Comparison of ENCODE assay signal across 16 cellular contexts in the genomic region with DNA sequence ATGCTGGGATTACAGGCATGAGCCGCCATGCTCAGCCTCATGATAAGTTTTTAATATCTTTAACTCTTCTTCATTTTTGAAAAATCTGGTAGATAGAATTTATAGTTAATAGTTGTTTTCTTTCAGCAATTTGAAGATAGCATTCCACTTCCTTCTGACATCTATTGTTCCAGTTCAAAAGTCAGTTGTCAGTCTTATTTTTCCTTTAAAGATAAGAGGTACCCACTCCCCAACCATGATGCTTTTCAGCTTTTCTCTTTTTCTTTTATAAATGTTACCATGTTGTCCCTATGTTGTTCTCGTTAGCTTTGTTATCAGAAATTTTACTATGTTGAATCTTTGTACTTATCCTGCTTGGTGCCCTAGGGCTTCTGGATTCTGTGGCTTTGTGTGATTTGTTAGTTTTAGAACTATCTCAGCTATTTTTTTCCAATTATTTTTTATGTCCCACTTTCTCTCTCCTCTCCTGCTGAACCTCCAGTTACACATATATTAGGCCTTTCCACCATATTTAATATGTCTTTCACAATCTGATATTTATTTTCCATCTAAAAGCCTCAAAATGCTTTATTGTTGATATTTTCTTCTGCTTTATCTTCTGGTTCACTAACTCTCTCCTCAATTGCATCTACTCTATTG.
A peak's percentile ranks its signal among the peaks of the same experiment; 100 is the strongest.
DNase-seq lines count a peak whose midpoint lies in the region; ATAC-seq and TF ChIP-seq lines count a peak whose summit lies in the region.
"Had no signal": no experiment of that assay in that cellular context is flagged by ENCODE, and none has a peak within 500 bp of the region (broad histone marks: within the 10 kb centered on the region; RNA-seq: fewer than 3 reads in every experiment).

No MANE protein-coding gene starts in this region.

- WGBS in SK-N-SH (ENCODE audit: low lambda C conversion rate) = 59% methylated on average over 2 of the region's 2 CpGs

- peaks cover 3% of the 10 kb centered on the region for H3K36me3 Mint-ChIP-seq in effector memory CD8-positive, alpha-beta T cell (ENCODE audit: insufficient read depth)

- H3K4me3 ChIP-seq in SK-N-SH (ENCODE audit: low read depth in 2 of 2, low read length in 1 of 2) (no peak overlapping the region), astrocyte of the spinal cord (ENCODE audit: low read depth, low read length) (no peak overlapping the region)
- H3K4me3 ChIP-seq: cardiac muscle cell, lower lobe of right lung, skin epidermis, stomach had no signal

- TF ChIP-seq EP300 in SK-N-SH (IDR thresholded peaks at IDR 0.05; ENCODE audit: borderline replicate concordance in 1 of 2, low read depth in 1 of 2, low read length in 1 of 2) = no peak

- in situ Hi-C loops in astrocyte of the spinal cord (cut with HindIII; ENCODE audit: low sequenced_read_pairs) = no loop called here

- H2AFZ ChIP-seq in SK-N-SH (ENCODE audit: low read depth) = no peak overlapping the region

- ATAC-seq in SK-N-SH treated with all-trans-retinoic acid at 6 μM for 48 hours = no peak
- ATAC-seq in effector memory CD8-positive, alpha-beta T cell (replicated peaks) = no peak
- ATAC-seq in GM21423 (IDR thresholded peaks at IDR 0.05; ENCODE audit: unreplicated experiment) = no peak
- ATAC-seq: lower lobe of right lung had no signal

- no peaks in the 10 kb centered on the region for H3K4me1 ChIP-seq in SK-N-SH (ENCODE audit: control insufficient read depth in 1 of 2, insufficient read depth in 2 of 2, low read depth in 1 of 2, low read length in 1 of 2)

- H3K4me3 Mint-ChIP-seq in effector memory CD8-positive, alpha-beta T cell = no peak overlapping the region
- H3K4me3 Mint-ChIP-seq: activated CD4-positive, alpha-beta memory T cell treated with anti-CD3 and anti-CD28 coated beads, Interleukin-2, amount 10 ng/mL, durations not matched to agents 7 days and 5 days; B cell had no signal

- H3K27me3 Mint-ChIP-seq in effector memory CD8-positive, alpha-beta T cell = no peaks in the 10 kb centered on the region
- H3K27me3 Mint-ChIP-seq: activated CD4-positive, alpha-beta memory T cell treated with anti-CD3 and anti-CD28 coated beads, Interleukin-2, amount 10 ng/mL, durations not matched to agents 7 days and 5 days; B cell had no signal

- H3K36me3 ChIP-seq in SK-N-SH (replicated peaks in 1 of 2; ENCODE audit: control insufficient read depth in 1 of 2, insufficient read depth in 2 of 2, low read length in 1 of 2) = no peaks in the 10 kb centered on the region
- H3K36me3 ChIP-seq: cardiac muscle cell, lower lobe of right lung had no signal

- no peak overlapping the region for H3K9ac ChIP-seq in SK-N-SH

- peaks cover 5% of the 10 kb centered on the region for H3F3A ChIP-seq in SK-N-SH (replicated peaks; ENCODE audit: insufficient read depth)

- no peaks in the 10 kb centered on the region for H4K20me1 ChIP-seq in SK-N-SH (ENCODE audit: insufficient read depth)

- no peak overlapping the region for H3K4me2 ChIP-seq in SK-N-SH

- CTCF ChIA-PET in SK-N-SH (lab: Yijun Ruan, JAX) = interaction anchor here (1.3 kb wide), 1 partner anchor 16 kb away, joined by 4 read pairs; no protein-coding TSS in a partner anchor

- peaks cover 29% of the 10 kb centered on the region for H3K9me3 ChIP-seq in SK-N-SH

- no peak for DNase-seq in SK-N-SH
- peak; percentile 31 for DNase-seq in LHCN-M2 (ENCODE audit: low read depth)
- DNase-seq in astrocyte of the spinal cord (ENCODE audit: low read depth, low spot score) = peak; percentile 51
- DNase-seq in left kidney (ENCODE audit: low read depth, low spot score) = peak; percentile 16
- no peak for DNase-seq in effector memory CD8-positive, alpha-beta T cell
- DNase-seq in EL = no peak
- DNase-seq: activated CD4-positive, alpha-beta memory T cell treated with anti-CD3 and anti-CD28 coated beads, Interleukin-2, amount 10 ng/mL, durations not matched to agents 7 days and 5 days; activated gamma-delta T cell; lower lobe of right lung; NCI-H524; stomach had no signal

- POLR2A ChIA-PET in SK-N-SH (lab: Yijun Ruan, JAX) = no interaction called here

- H3K27ac ChIP-seq in SK-N-SH (ENCODE audit: low read depth in 2 of 2, low read length in 1 of 2) = no peak overlapping the region
- H3K27ac ChIP-seq: lower lobe of right lung, skin epidermis, stomach had no signal

- H3K27ac Mint-ChIP-seq in effector memory CD8-positive, alpha-beta T cell = no peak overlapping the region
- H3K27ac Mint-ChIP-seq: activated CD4-positive, alpha-beta memory T cell treated with anti-CD3 and anti-CD28 coated beads, Interleukin-2, amount 10 ng/mL, durations not matched to agents 7 days and 5 days; B cell had no signal

- no peak for TF ChIP-seq RAD21 in SK-N-SH (IDR thresholded peaks at IDR 0.05; ENCODE audit: low read length)

- H3K9me3 Mint-ChIP-seq in effector memory CD8-positive, alpha-beta T cell = peaks cover 6 to 10% of the 10 kb centered on the region in 2 donors

- H3K79me2 ChIP-seq in SK-N-SH (ENCODE audit: insufficient read depth) = no peaks in the 10 kb centered on the region

- no peaks in the 10 kb centered on the region for H3K9me2 ChIP-seq in SK-N-SH

- peaks cover 11 to 23% of the 10 kb centered on the region in 2 donors for H3K4me1 Mint-ChIP-seq in effector memory CD8-positive, alpha-beta T cell (ENCODE audit: low read depth in 2 of 2)

- TF ChIP-seq CTCF in SK-N-SH (IDR thresholded peaks at IDR 0.05) (no peak), astrocyte of the spinal cord (IDR thresholded peaks at IDR 0.05; ENCODE audit: low read depth, low read length) (no peak)

- no peaks in the 10 kb centered on the region for H3K27me3 ChIP-seq in SK-N-SH (ENCODE audit: insufficient read depth)
- H3K27me3 ChIP-seq: cardiac muscle cell, stomach had no signal

TF ChIP-seq in SK-N-SH treated with all-trans-retinoic acid at 6 μM for 48 hours, 23 proteins besides CTCF, POLR2A, EP300 and RAD21:
- TF ChIP-seq PPARA (CRISPR knock-in tag; IDR thresholded peaks at IDR 0.05; ENCODE audit: borderline replicate concordance) (no peak), ZNF8 (CRISPR knock-in tag; IDR thresholded peaks at IDR 0.05) (no peak), ZFP3 (CRISPR knock-in tag; IDR thresholded peaks at IDR 0.05) (no peak), ZFP30 (CRISPR knock-in tag; IDR thresholded peaks at IDR 0.05) (peak; percentile 89), TOX (CRISPR knock-in tag; IDR thresholded peaks at IDR 0.05; ENCODE audit: borderline replicate concordance) (no peak)
- TF ChIP-seq, protein P1, sequence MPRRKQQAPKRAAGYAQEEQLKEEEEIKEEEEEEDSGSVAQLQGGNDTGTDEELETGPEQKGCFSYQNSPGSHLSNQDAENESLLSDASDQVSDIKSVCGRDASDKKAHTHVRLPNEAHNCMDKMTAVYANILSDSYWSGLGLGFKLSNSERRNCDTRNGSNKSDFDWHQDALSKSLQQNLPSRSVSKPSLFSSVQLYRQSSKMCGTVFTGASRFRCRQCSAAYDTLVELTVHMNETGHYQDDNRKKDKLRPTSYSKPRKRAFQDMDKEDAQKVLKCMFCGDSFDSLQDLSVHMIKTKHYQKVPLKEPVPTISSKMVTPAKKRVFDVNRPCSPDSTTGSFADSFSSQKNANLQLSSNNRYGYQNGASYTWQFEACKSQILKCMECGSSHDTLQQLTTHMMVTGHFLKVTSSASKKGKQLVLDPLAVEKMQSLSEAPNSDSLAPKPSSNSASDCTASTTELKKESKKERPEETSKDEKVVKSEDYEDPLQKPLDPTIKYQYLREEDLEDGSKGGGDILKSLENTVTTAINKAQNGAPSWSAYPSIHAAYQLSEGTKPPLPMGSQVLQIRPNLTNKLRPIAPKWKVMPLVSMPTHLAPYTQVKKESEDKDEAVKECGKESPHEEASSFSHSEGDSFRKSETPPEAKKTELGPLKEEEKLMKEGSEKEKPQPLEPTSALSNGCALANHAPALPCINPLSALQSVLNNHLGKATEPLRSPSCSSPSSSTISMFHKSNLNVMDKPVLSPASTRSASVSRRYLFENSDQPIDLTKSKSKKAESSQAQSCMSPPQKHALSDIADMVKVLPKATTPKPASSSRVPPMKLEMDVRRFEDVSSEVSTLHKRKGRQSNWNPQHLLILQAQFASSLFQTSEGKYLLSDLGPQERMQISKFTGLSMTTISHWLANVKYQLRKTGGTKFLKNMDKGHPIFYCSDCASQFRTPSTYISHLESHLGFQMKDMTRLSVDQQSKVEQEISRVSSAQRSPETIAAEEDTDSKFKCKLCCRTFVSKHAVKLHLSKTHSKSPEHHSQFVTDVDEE (CRISPR knock-in tag; IDR thresholded peaks at IDR 0.05) = no peak

TF ChIP-seq in SK-N-SH, 30 proteins besides CTCF, POLR2A, EP300 and RAD21 (continues in another document):
- no peak for TF ChIP-seq ELF1 (IDR thresholded peaks at IDR 0.05)
- no peak for TF ChIP-seq JUND (IDR thresholded peaks at IDR 0.05)
- no peak for TF ChIP-seq MXI1 (IDR thresholded peaks at IDR 0.05; ENCODE audit: low read depth, low read length)
- TF ChIP-seq TCF12 (IDR thresholded peaks at IDR 0.05) = no peak
- no peak for TF ChIP-seq RFX5 (IDR thresholded peaks at IDR 0.05; ENCODE audit: low read length)
- TF ChIP-seq SIN3A (IDR thresholded peaks at IDR 0.05; ENCODE audit: borderline replicate concordance, low read depth, low read length) = no peak
- no peak for TF ChIP-seq POLR2AphosphoS5 (IDR thresholded peaks at IDR 0.05; ENCODE audit: low read depth, low read length)
- no peak for TF ChIP-seq REST (IDR thresholded peaks at IDR 0.05; ENCODE audit: low read depth, low read length)
- no peak for TF ChIP-seq NRF1 (IDR thresholded peaks at IDR 0.05; ENCODE audit: low read depth, low read length)

Comparison
In these comparisons a context has a peak if more than half of its experiments do, and no peak if none do; other contexts are left out.
1. DNase-seq: peak in LHCN-M2 (single experiment), astrocyte of the spinal cord (single experiment) and left kidney (single experiment); none in SK-N-SH (single experiment), effector memory CD8-positive, alpha-beta T cell (0 of 3) and EL (single experiment).